ENCODE assay signal across 1 cellular context in genomic region chr17:41334385-41334784, GRCh38.
TF ChIP-seq lines count a peak whose summit lies in the region.

No MANE protein-coding gene starts in this region.

TF ChIP-seq in SK-N-SH treated with all-trans-retinoic acid at 6 μM for 48 hours, 23 proteins besides CTCF, POLR2A, EP300 and RAD21 (continued from another document):
- TF ChIP-seq, protein P1, sequence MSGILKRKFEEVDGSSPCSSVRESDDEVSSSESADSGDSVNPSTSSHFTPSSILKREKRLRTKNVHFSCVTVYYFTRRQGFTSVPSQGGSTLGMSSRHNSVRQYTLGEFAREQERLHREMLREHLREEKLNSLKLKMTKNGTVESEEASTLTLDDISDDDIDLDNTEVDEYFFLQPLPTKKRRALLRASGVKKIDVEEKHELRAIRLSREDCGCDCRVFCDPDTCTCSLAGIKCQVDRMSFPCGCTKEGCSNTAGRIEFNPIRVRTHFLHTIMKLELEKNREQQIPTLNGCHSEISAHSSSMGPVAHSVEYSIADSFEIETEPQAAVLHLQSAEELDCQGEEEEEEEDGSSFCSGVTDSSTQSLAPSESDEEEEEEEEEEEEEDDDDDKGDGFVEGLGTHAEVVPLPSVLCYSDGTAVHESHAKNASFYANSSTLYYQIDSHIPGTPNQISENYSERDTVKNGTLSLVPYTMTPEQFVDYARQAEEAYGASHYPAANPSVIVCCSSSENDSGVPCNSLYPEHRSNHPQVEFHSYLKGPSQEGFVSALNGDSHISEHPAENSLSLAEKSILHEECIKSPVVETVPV (CRISPR knock-in tag; IDR thresholded peaks at IDR 0.05), result no peak
- TF ChIP-seq BACH2 (CRISPR knock-in tag; IDR thresholded peaks at IDR 0.05; ENCODE audit: borderline replicate concordance) (no peak), ZFP3 (CRISPR knock-in tag; IDR thresholded peaks at IDR 0.05) (no peak), ESRRG (CRISPR knock-in tag; IDR thresholded peaks at IDR 0.05) (no peak), ZNF565 (CRISPR knock-in tag; conservative IDR thresholded peaks at IDR 0.05; ENCODE audit: low read depth) (no peak), ZNF70 (CRISPR knock-in tag; IDR thresholded peaks at IDR 0.05) (no peak)
- TF ChIP-seq, protein P2, sequence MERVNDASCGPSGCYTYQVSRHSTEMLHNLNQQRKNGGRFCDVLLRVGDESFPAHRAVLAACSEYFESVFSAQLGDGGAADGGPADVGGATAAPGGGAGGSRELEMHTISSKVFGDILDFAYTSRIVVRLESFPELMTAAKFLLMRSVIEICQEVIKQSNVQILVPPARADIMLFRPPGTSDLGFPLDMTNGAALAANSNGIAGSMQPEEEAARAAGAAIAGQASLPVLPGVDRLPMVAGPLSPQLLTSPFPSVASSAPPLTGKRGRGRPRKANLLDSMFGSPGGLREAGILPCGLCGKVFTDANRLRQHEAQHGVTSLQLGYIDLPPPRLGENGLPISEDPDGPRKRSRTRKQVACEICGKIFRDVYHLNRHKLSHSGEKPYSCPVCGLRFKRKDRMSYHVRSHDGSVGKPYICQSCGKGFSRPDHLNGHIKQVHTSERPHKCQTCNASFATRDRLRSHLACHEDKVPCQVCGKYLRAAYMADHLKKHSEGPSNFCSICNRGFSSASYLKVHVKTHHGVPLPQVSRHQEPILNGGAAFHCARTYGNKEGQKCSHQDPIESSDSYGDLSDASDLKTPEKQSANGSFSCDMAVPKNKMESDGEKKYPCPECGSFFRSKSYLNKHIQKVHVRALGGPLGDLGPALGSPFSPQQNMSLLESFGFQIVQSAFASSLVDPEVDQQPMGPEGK (CRISPR knock-in tag; IDR thresholded peaks at IDR 0.05; ENCODE audit: borderline replicate concordance), result no peak
